18 cellular contexts compared by ENCODE assay signal in genomic region chr1:110440877-110441276, GRCh38. TPM values are rescaled to one million over a fixed set of nuclear protein-coding genes. Genes with fewer than 3 reads are reported as not detected.
A peak's percentile ranks its signal among the peaks of the same experiment; 100 is the strongest.
DNase-seq lines count a peak whose midpoint lies in the region; ATAC-seq and TF ChIP-seq lines count a peak whose summit lies in the region.
"Had no signal": no experiment of that assay in that cellular context is flagged by ENCODE, and none has a peak within 500 bp of the region (broad histone marks: within the 10 kb centered on the region; RNA-seq: fewer than 3 reads in every experiment).

No MANE protein-coding gene starts in this region.

- DNase-seq in MCF 10A (ENCODE audit: unreplicated experiment) (peak; percentile 32), mammary epithelial cell (no peak), cardiac fibroblast (ENCODE audit: low read depth in 2 of 2) (peak; percentile 62 to 86), iris pigment epithelial cell (ENCODE audit: low read depth) (peak; percentile 66), upper lobe of left lung (peak in 1 of 2 donors; percentile 84), HuH-7.5 (ENCODE audit: low spot score) (no peak), activated T-cell treated with anti-CD3 and anti-CD28 coated beads for 4 hours (no peak), NCI-H187 (lab: John Stamatoyannopoulos, UW) (no peak)
- DNase-seq: 8988T; activated CD4-positive, CD25-positive, alpha-beta regulatory T cell treated with anti-CD3 and anti-CD28 coated beads, Interleukin-2, amount 50 U/mL, for 72 hours; activated T-cell treated with anti-CD3 and anti-CD28 coated beads, Interleukin-2, amount 50 U/mL, for 1 hour; Caco-2; H9; NCI-H1092; NCI-H510A; PC-3; T-cell had no signal

- no peak overlapping the region for H2AFZ ChIP-seq in mammary epithelial cell (ENCODE audit: low read depth, low read length)

- no peak overlapping the region for H3K4me3 Mint-ChIP-seq in MCF 10A (ENCODE audit: unreplicated experiment)
- H3K4me3 Mint-ChIP-seq: H9, T-cell had no signal

- ATAC-seq in upper lobe of left lung (ENCODE audit: low FRiP score in 2 of 2), result peak; percentile 55 to 88
- ATAC-seq: left lobe of liver, PC-3, T-cell had no signal

- no peak overlapping the region for H3K27ac ChIP-seq in mammary epithelial cell (ENCODE audit: insufficient read depth, low read depth, low read length)
- H3K27ac ChIP-seq in upper lobe of left lung, result peak overlapping the region; percentile 49 to 74 (median 54)

- H3K4me3 ChIP-seq in mammary epithelial cell (replicated peaks in 1 of 3; ENCODE audit: insufficient read depth in 1 of 3, low read depth in 2 of 3, low read length in 3 of 3) (no peak overlapping the region), cardiac fibroblast (replicated peaks in 1 of 2; ENCODE audit: low read depth in 2 of 2, low read length in 2 of 2) (no peak overlapping the region), upper lobe of left lung (no peak overlapping the region)

- H3K79me2 ChIP-seq in mammary epithelial cell (ENCODE audit: insufficient read depth, low read length), result no peaks in the 10 kb centered on the region

- 38% methylated on average over 3 of the region's 3 CpGs for WGBS in mammary epithelial cell (ENCODE audit: low coverage, missing lambda C conversion rate)
- WGBS in upper lobe of left lung, 2 donors, result 34 to 44% methylated on average over 3 of the region's 3 CpGs

- POLR2A ChIA-PET in MCF 10A (lab: Yijun Ruan, JAX), result interaction anchor here (0.7 to 2.4 kb wide), 6 partner anchors 10 to 55 kb away, joined by 3 to 6 read pairs (median 4); partner anchors contain the start of genes LAMTOR5 and PROK1

- dilution Hi-C loops in mammary epithelial cell (cut with HindIII; ENCODE audit: low sequenced_read_pairs), result no loop called here

- no peaks in the 10 kb centered on the region for H3K36me3 Mint-ChIP-seq in MCF 10A (ENCODE audit: insufficient read depth, unreplicated experiment)
- H3K36me3 Mint-ChIP-seq: T-cell had no signal

- H3K4me2 ChIP-seq in mammary epithelial cell (ENCODE audit: insufficient read depth, low read depth, low read length), result no peak overlapping the region

- TF ChIP-seq POLR2A in upper lobe of left lung (IDR thresholded peaks at IDR 0.05), result no peak

- no peaks in the 10 kb centered on the region for H3K9me3 ChIP-seq in mammary epithelial cell (replicated peaks; ENCODE audit: insufficient read depth, low read length)
- H3K9me3 ChIP-seq in upper lobe of left lung, result no peaks in the 10 kb centered on the region
- H3K9me3 ChIP-seq: Caco-2 had no signal

- peak overlapping the region; percentile 65 for H3K27ac Mint-ChIP-seq in MCF 10A (ENCODE audit: low read depth, unreplicated experiment)
- H3K27ac Mint-ChIP-seq: H9, T-cell had no signal

- intact Hi-C loops in MCF 10A (cut with micrococcal nuclease) (no loop called here), mammary epithelial cell (cut with micrococcal nuclease) (no loop called here)

- CTCF ChIA-PET in MCF 10A (lab: Yijun Ruan, JAX), result interaction anchor here (0.6 to 8.5 kb wide), 14 partner anchors 12 to 239 kb away, joined by 3 to 59 read pairs (median 4); no protein-coding TSS in a partner anchor
- CTCF ChIA-PET in mammary epithelial cell (lab: Charles Lee; ENCODE audit: low non-redundant PET), result no interaction called here

- in situ Hi-C loops in mammary epithelial cell (cut with MboI; ENCODE audit: low sequenced_read_pairs in 2 of 2), result no loop called here

- peaks cover 6% of the 10 kb centered on the region for H3K27me3 ChIP-seq in mammary epithelial cell (ENCODE audit: insufficient read depth, low read length)
- no peaks in the 10 kb centered on the region for H3K27me3 ChIP-seq in upper lobe of left lung

- no peak for TF ChIP-seq CTCF in MCF 10A (IDR thresholded peaks at IDR 0.05; ENCODE audit: unreplicated experiment)
- TF ChIP-seq CTCF in mammary epithelial cell (conservative IDR thresholded peaks at IDR 0.05 in 1 of 2, IDR thresholded peaks at IDR 0.05 in 1 of 2; ENCODE audit: extremely low read depth in 1 of 2, insufficient read depth in 1 of 2, low read depth in 1 of 2, low read length in 2 of 2), result no peak
- TF ChIP-seq CTCF in cardiac fibroblast (IDR thresholded peaks at IDR 0.05; ENCODE audit: low read depth, low read length), result no peak
- TF ChIP-seq CTCF in upper lobe of left lung (IDR thresholded peaks at IDR 0.05), result no peak

- no peaks in the 10 kb centered on the region for H3K9me3 Mint-ChIP-seq in MCF 10A (ENCODE audit: unreplicated experiment)
- H3K9me3 Mint-ChIP-seq: H9, T-cell had no signal

- peaks cover 11% of the 10 kb centered on the region for H3K27me3 Mint-ChIP-seq in MCF 10A (ENCODE audit: insufficient read depth, unreplicated experiment)

- H3K36me3 ChIP-seq in mammary epithelial cell (ENCODE audit: insufficient read depth, low read length) (no peaks in the 10 kb centered on the region), upper lobe of left lung (no peaks in the 10 kb centered on the region)

- H3K4me1 ChIP-seq in mammary epithelial cell (ENCODE audit: insufficient read depth, low read length), result no peaks in the 10 kb centered on the region
- peaks cover 7 to 19% (median 12%) of the 10 kb centered on the region in 4 donors for H3K4me1 ChIP-seq in upper lobe of left lung

- BruUV-seq in MCF 10A (replicated peaks; lab: Mats Ljungman, UMichigan) (no TSS peak), mammary epithelial cell (replicated peaks; lab: Mats Ljungman, UMichigan) (no TSS peak)

- no peak overlapping the region for H3K9ac ChIP-seq in mammary epithelial cell (ENCODE audit: insufficient read depth, low read length)

- H3K4me1 Mint-ChIP-seq in MCF 10A (ENCODE audit: insufficient read depth, unreplicated experiment), result peaks cover 21% of the 10 kb centered on the region
- H3K4me1 Mint-ChIP-seq: T-cell had no signal

- TF ChIP-seq EP300 in upper lobe of left lung (IDR thresholded peaks at IDR 0.05), result no peak

- H4K20me1 ChIP-seq in mammary epithelial cell (ENCODE audit: insufficient read depth, low read length), result no peaks in the 10 kb centered on the region

RNA-seq across cellular contexts. Expression of gene PROK1, which starts 10.1 kb away (rescaled TPM):
- total RNA-seq in MCF 10A (2022), result not detected in 2 replicates
- total RNA-seq in mammary epithelial cell, result not detected
- polyA plus RNA-seq in mammary epithelial cell, result not detected
- not detected for polyA minus RNA-seq in mammary epithelial cell
- under 1 TPM in 1 of 6 donors, not detected in 5; 0.33 TPM for total RNA-seq in upper lobe of left lung
- total RNA-seq: Caco-2, H9, left lobe of liver, PC-3 had no signal

RNA-seq across cellular contexts. Expression of gene LAMTOR5, which starts 33.4 kb away (rescaled TPM):
- total RNA-seq in MCF 10A (2022) (111 and 127 TPM in 2 replicates), mammary epithelial cell (100 to 1,000 TPM in 1 of 2 donors, 10 to 100 TPM in 1; 75.5 to 106 TPM), upper lobe of left lung (100 to 1,000 TPM in 3 of 6 donors, 10 to 100 TPM in 3; 26.5 to 130 (median 89.9) TPM)
- 319 TPM for polyA plus RNA-seq in mammary epithelial cell
- polyA minus RNA-seq in mammary epithelial cell, result 69.8 TPM

RNA-seq across cellular contexts. Expression of gene SLC16A4, which starts 50.1 kb away (rescaled TPM):
- total RNA-seq in MCF 10A (2022) (9.8 and 11.0 TPM in 2 replicates), mammary epithelial cell (100 to 1,000 TPM in 1 of 2 donors, 10 to 100 TPM in 1; 29.4 to 198 TPM), upper lobe of left lung (10 to 100 TPM in 4 of 6 donors, 1 to 10 TPM in 2; 7.8 to 23.0 (median 15.4) TPM)
- polyA plus RNA-seq in mammary epithelial cell, result 12.4 TPM
- polyA minus RNA-seq in mammary epithelial cell, result 21.8 TPM

Comparison
In these comparisons a context has a peak if more than half of its experiments do, and no peak if none do; other contexts are left out.
1. DNase-seq: peak in MCF 10A (single experiment), cardiac fibroblast (2 of 2) and iris pigment epithelial cell (single experiment); none in mammary epithelial cell (single experiment), HuH-7.5 (single experiment), activated T-cell treated with anti-CD3 and anti-CD28 coated beads for 4 hours (single experiment) and NCI-H187 (0 of 2).